Comparison of ENCODE assay signal across 23 cellular contexts in genomic region chr1:3261969-3262579, GRCh38.
A peak's percentile ranks its signal among the peaks of the same experiment; 100 is the strongest.
DNase-seq lines count a peak whose midpoint lies in the region; ATAC-seq, FAIRE-seq and TF ChIP-seq lines count a peak whose summit lies in the region.
"Had no signal": no experiment of that assay in that cellular context is flagged by ENCODE, and none has a peak within 500 bp of the region (broad histone marks: within the 10 kb centered on the region; RNA-seq: fewer than 3 reads in every experiment).

No MANE protein-coding gene starts in this region.

- H3K36me3 Mint-ChIP-seq in neural progenitor cell (peaks cover 3% of the 10 kb centered on the region), type B pancreatic cell (peaks cover 4% of the 10 kb centered on the region)
- H3K36me3 Mint-ChIP-seq: CD4-positive, CD25-positive, alpha-beta regulatory T cell had no signal

- TF ChIP-seq RAD21 in HepG2 (CRISPR knock-in tag; IDR thresholded peaks at IDR 0.05), result no peak

- DNase-seq in HepG2 (ENCODE audit: low spot score) (no peak), right lobe of liver (no peak), ascending aorta (ENCODE audit: low spot score in 2 of 2) (no peak), neural progenitor cell (ENCODE audit: low spot score) (no peak), type B pancreatic cell (ENCODE audit: extremely low spot score, unreplicated experiment) (no peak), testis (no peak), COLO668 (lab: John Stamatoyannopoulos, UW; ENCODE audit: unreplicated experiment) (no peak), HTR-8/SVneo (ENCODE audit: insufficient read length, low spot score) (no peak)
- DNase-seq: CD4-positive, CD25-positive, alpha-beta regulatory T cell; GDM1; KBM-7; MG63; NCI-H2029; NCI-H446; NCI-H524 treated with DMSO at 0.1 percent for 48 hours; SHP77 treated with DMSO at 0.1 percent for 48 hours had no signal

- H3K27ac ChIP-seq in HepG2 (ENCODE audit: extremely low read length, insufficient read depth, low read length), result no peak overlapping the region
- no peak overlapping the region for H3K27ac ChIP-seq in right lobe of liver
- peak overlapping the region; percentile 53 to 72 for H3K27ac ChIP-seq in ascending aorta
- H3K27ac ChIP-seq in neural progenitor cell, result no peak overlapping the region
- H3K27ac ChIP-seq in testis, result no peak overlapping the region
- H3K27ac ChIP-seq: BLaER1, RWPE1 had no signal

- H3K9me3 Mint-ChIP-seq in neural progenitor cell (peaks cover 6% of the 10 kb centered on the region), type B pancreatic cell (peaks cover 6% of the 10 kb centered on the region)

- POLR2A ChIA-PET in HepG2 (lab: Yijun Ruan, JAX), result interaction anchor here (1.4 kb wide), 1 partner anchor 12 kb away, joined by 6 read pairs; no protein-coding TSS in a partner anchor

- no TSS peak for BruUV-seq in HepG2 (replicated peaks; lab: Mats Ljungman, UMichigan)

- 54% methylated on average over 10 of the region's 11 CpGs for WGBS in HepG2 (ENCODE audit: low lambda C conversion rate)
- WGBS in right lobe of liver (ENCODE audit: insufficient coverage, low coverage, low lambda C conversion rate, missing lambda C conversion rate), result 61% methylated on average over 4 of the region's 11 CpGs
- 93 to 97% methylated on average over 11 of the region's 11 CpGs for WGBS in testis, 2 donors

- peaks cover 19% of the 10 kb centered on the region for H3K4me1 ChIP-seq in HepG2 (ENCODE audit: insufficient read depth, low read length)
- H3K4me1 ChIP-seq in right lobe of liver, result no peaks in the 10 kb centered on the region
- H3K4me1 ChIP-seq in ascending aorta, result peaks cover 27 to 49% of the 10 kb centered on the region in 2 donors
- peaks cover 20% of the 10 kb centered on the region for H3K4me1 ChIP-seq in neural progenitor cell
- H3K4me1 ChIP-seq in testis, result peaks cover 3% of the 10 kb centered on the region
- H3K4me1 ChIP-seq: BLaER1 had no signal

- TF ChIP-seq EP300 in HepG2 (IDR thresholded peaks at IDR 0.05; ENCODE audit: low read depth in 2 of 2, low read length in 2 of 2) (no peak), HepG2 (CRISPR knock-in tag; IDR thresholded peaks at IDR 0.05; ENCODE audit: borderline replicate concordance) (no peak)

- CTCF ChIA-PET in HepG2 (lab: Yijun Ruan, JAX; ENCODE audit: low intra/inter-chr PET ratio, low total read pairs), result no interaction called here

- TF ChIP-seq CTCF in HepG2 (CRISPR knock-in tag; IDR thresholded peaks at IDR 0.05), result no peak
- no peak for TF ChIP-seq CTCF in right lobe of liver (IDR thresholded peaks at IDR 0.05)
- no peak for TF ChIP-seq CTCF in ascending aorta (IDR thresholded peaks at IDR 0.05)
- TF ChIP-seq CTCF in neural progenitor cell (IDR thresholded peaks at IDR 0.05), result no peak
- TF ChIP-seq CTCF in type B pancreatic cell (conservative IDR thresholded peaks at IDR 0.05), result no peak
- no peak for TF ChIP-seq CTCF in testis (IDR thresholded peaks at IDR 0.05)

- peaks cover 6% of the 10 kb centered on the region for H3K27me3 Mint-ChIP-seq in neural progenitor cell (ENCODE audit: insufficient read depth, low read depth)
- H3K27me3 Mint-ChIP-seq in type B pancreatic cell, result peaks cover 21% of the 10 kb centered on the region
- H3K27me3 Mint-ChIP-seq: CD4-positive, CD25-positive, alpha-beta regulatory T cell had no signal

- H4K20me1 ChIP-seq in HepG2 (ENCODE audit: insufficient read depth, low read length) (no peaks in the 10 kb centered on the region), neural progenitor cell (ENCODE audit: low read depth) (no peaks in the 10 kb centered on the region)

- in situ Hi-C loops in HepG2 (cut with HindIII; ENCODE audit: extremely low pct_ligation_motif_present, low pct_unique_long_range_greater_than_20kb), result no loop called here

- no peaks in the 10 kb centered on the region for H3F3A ChIP-seq in neural progenitor cell (ENCODE audit: low read depth)

- H3K4me3 Mint-ChIP-seq in neural progenitor cell (no peak overlapping the region), type B pancreatic cell (no peak overlapping the region)
- H3K4me3 Mint-ChIP-seq: CD4-positive, CD25-positive, alpha-beta regulatory T cell had no signal

- H3K36me3 ChIP-seq in HepG2 (replicated peaks in 1 of 2; ENCODE audit: control insufficient read depth in 1 of 2, insufficient read depth in 2 of 2, low read length in 2 of 2) (no peaks in the 10 kb centered on the region), right lobe of liver (no peaks in the 10 kb centered on the region), ascending aorta (no peaks in the 10 kb centered on the region), neural progenitor cell (no peaks in the 10 kb centered on the region), testis (ENCODE audit: low read depth, missing control alignments) (no peaks in the 10 kb centered on the region)
- H3K36me3 ChIP-seq: BLaER1, MG63 had no signal

- peaks cover 54% of the 10 kb centered on the region for H3K4me1 Mint-ChIP-seq in neural progenitor cell
- H3K4me1 Mint-ChIP-seq in type B pancreatic cell (ENCODE audit: unreplicated experiment), result peaks cover 24% of the 10 kb centered on the region
- H3K4me1 Mint-ChIP-seq: CD4-positive, CD25-positive, alpha-beta regulatory T cell had no signal

- H3K4me2 ChIP-seq in HepG2 (ENCODE audit: low read depth, low read length) (peak overlapping the region; percentile 50), neural progenitor cell (no peak overlapping the region)
- H3K4me2 ChIP-seq: BLaER1 had no signal

- TF ChIP-seq POLR2A in HepG2 (IDR thresholded peaks at IDR 0.05; ENCODE audit: insufficient read depth in 1 of 2, low read depth in 2 of 2, low read length in 2 of 2) (no peak), right lobe of liver (IDR thresholded peaks at IDR 0.05) (no peak), testis (IDR thresholded peaks at IDR 0.05) (no peak)

- H2AFZ ChIP-seq in HepG2 (ENCODE audit: low read length) (no peak overlapping the region), neural progenitor cell (replicated peaks) (no peak overlapping the region)

- H3K79me2 ChIP-seq in HepG2 (ENCODE audit: insufficient read depth, low read length) (no peaks in the 10 kb centered on the region), neural progenitor cell (ENCODE audit: low read depth) (no peaks in the 10 kb centered on the region)

- H3K27me3 ChIP-seq in HepG2 (ENCODE audit: control insufficient read depth in 1 of 2, insufficient read depth in 2 of 2, low read length in 2 of 2) (peaks cover 0 to 3% of the 10 kb centered on the region in 2 experiments; a peak in 1 of 5 replicates), right lobe of liver (no peaks in the 10 kb centered on the region), ascending aorta (no peaks in the 10 kb centered on the region), neural progenitor cell (no peaks in the 10 kb centered on the region), testis (no peaks in the 10 kb centered on the region)
- H3K27me3 ChIP-seq: MG63 had no signal

- ATAC-seq in HepG2 (no peak), right lobe of liver (no peak)
- ATAC-seq: GM12878, HCT116 had no signal

- H3K27ac Mint-ChIP-seq in neural progenitor cell (peak overlapping the region; percentile 53), type B pancreatic cell (peak overlapping the region; percentile 34)

- intact Hi-C loops in HepG2 (cut with micrococcal nuclease; ENCODE audit: unreplicated experiment), result no loop called here
- intact Hi-C loops in right lobe of liver (cut with DNase I), result no loop called here
- intact Hi-C loops in ascending aorta (cut with DNase I), result loop anchor here (5.0 kb wide), 1 partner anchor 40 kb away; no protein-coding TSS in a partner anchor
- intact Hi-C loops in testis (cut with DNase I; ENCODE audit: low total_unique reads), result no loop called here

- no peak for FAIRE-seq in HepG2 (lab: Jason Lieb, UNC)
- no peak for FAIRE-seq in HTR-8/SVneo (lab: Jason Lieb, UNC)
- FAIRE-seq: A204.1, D721Med, GM12878, H1 had no signal

- H3K4me3 ChIP-seq in HepG2 (replicated peaks in 1 of 3; ENCODE audit: insufficient read depth in 1 of 3, low read depth in 2 of 3, low read length in 3 of 3), result no peak overlapping the region
- no peak overlapping the region for H3K4me3 ChIP-seq in right lobe of liver
- H3K4me3 ChIP-seq in ascending aorta, result no peak overlapping the region
- no peak overlapping the region for H3K4me3 ChIP-seq in neural progenitor cell
- H3K4me3 ChIP-seq in testis, result no peak overlapping the region
- H3K4me3 ChIP-seq: BLaER1, GM12878, MG63 had no signal

- H3K9ac ChIP-seq in HepG2 (ENCODE audit: insufficient read depth, low read depth, low read length) (no peak overlapping the region), neural progenitor cell (no peak overlapping the region)
- H3K9ac ChIP-seq: BLaER1 had no signal

- H3K9me3 ChIP-seq in HepG2 (ENCODE audit: low read length), result no peaks in the 10 kb centered on the region
- H3K9me3 ChIP-seq in right lobe of liver, result no peaks in the 10 kb centered on the region
- H3K9me3 ChIP-seq in ascending aorta, result no peaks in the 10 kb centered on the region
- H3K9me3 ChIP-seq in neural progenitor cell (ENCODE audit: low read depth), result no peaks in the 10 kb centered on the region
- no peaks in the 10 kb centered on the region for H3K9me3 ChIP-seq in testis
- H3K9me3 ChIP-seq: BLaER1, MG63 had no signal

TF ChIP-seq in HepG2, 621 proteins besides CTCF, POLR2A, EP300 and RAD21 (continues in another document):
- TF ChIP-seq RNF219 (CRISPR knock-in tag; IDR thresholded peaks at IDR 0.05), result no peak

Comparison
In these comparisons a context has a peak if more than half of its experiments do, and no peak if none do; other contexts are left out.
1. H3K27ac ChIP-seq: peak in ascending aorta (2 of 2); none in HepG2 (single experiment), right lobe of liver (0 of 3), neural progenitor cell (single experiment) and testis (0 of 2).